ENCODE assay signal across 8 cellular contexts in genomic region chr4:40199999-40200880, GRCh38. TPM values are rescaled to one million over a fixed set of nuclear protein-coding genes. Genes with fewer than 3 reads are reported as not detected.
A peak's percentile ranks its signal among the peaks of the same experiment; 100 is the strongest.
DNase-seq lines count a peak whose midpoint lies in the region; ATAC-seq and TF ChIP-seq lines count a peak whose summit lies in the region.

No MANE protein-coding gene starts in this region.

- H3K4me3 ChIP-seq in PC-9 (no peak overlapping the region), rectal smooth muscle tissue (ENCODE audit: low read length) (peak overlapping the region; percentile 37)

- H3K79me2 ChIP-seq in PC-9 (ENCODE audit: low read depth) = no peaks in the 10 kb centered on the region

- no peak overlapping the region for H2AFZ ChIP-seq in PC-9

- no peak overlapping the region for H3K9ac ChIP-seq in rectal smooth muscle tissue (ENCODE audit: low read length)

- no peaks in the 10 kb centered on the region for H3K9me3 ChIP-seq in PC-9 (ENCODE audit: insufficient read depth, low read depth)

- intact Hi-C loops in PC-9 (cut with micrococcal nuclease; ENCODE audit: unreplicated experiment) = no loop called here

- no peak for TF ChIP-seq CTCF in PC-9 (conservative IDR thresholded peaks at IDR 0.05)

- H3K27ac Mint-ChIP-seq in activated naive CD4-positive, alpha-beta T cell treated with anti-CD3 and anti-CD28 coated beads, Interleukin-2, amount 10 ng/mL, durations not matched to agents 7 days and 5 days = peak overlapping the region; percentile 96

- peaks cover 41% of the 10 kb centered on the region for H3K4me1 Mint-ChIP-seq in activated naive CD4-positive, alpha-beta T cell treated with anti-CD3 and anti-CD28 coated beads, Interleukin-2, amount 10 ng/mL, durations not matched to agents 7 days and 5 days

- H3F3A ChIP-seq in PC-9 (ENCODE audit: insufficient read depth, low read depth) = no peaks in the 10 kb centered on the region

- BruUV-seq in PC-9 (replicated peaks; lab: Mats Ljungman, UMichigan) = no TSS peak

- no peaks in the 10 kb centered on the region for H3K9me3 Mint-ChIP-seq in activated naive CD4-positive, alpha-beta T cell treated with anti-CD3 and anti-CD28 coated beads, Interleukin-2, amount 10 ng/mL, durations not matched to agents 7 days and 5 days

- H3K27ac ChIP-seq in PC-9 = no peak overlapping the region
- H3K27ac ChIP-seq in rectal smooth muscle tissue (ENCODE audit: low read depth, low read length) = no peak overlapping the region

- CTCF ChIA-PET in PC-9 (lab: Charles Lee) = no interaction called here
- CTCF ChIA-PET in activated naive CD4-positive, alpha-beta T cell treated with anti-CD3 and anti-CD28 coated beads, Interleukin-2, amount 10 ng/mL, durations not matched to agents 7 days and 5 days (lab: Charles Lee) = interaction anchor here (0.7 to 2.0 kb wide), 10 partner anchors 8 to 125 kb away, joined by 3 to 12 read pairs (median 6); no protein-coding TSS in a partner anchor

- peaks cover 78% of the 10 kb centered on the region for H3K36me3 Mint-ChIP-seq in activated naive CD4-positive, alpha-beta T cell treated with anti-CD3 and anti-CD28 coated beads, Interleukin-2, amount 10 ng/mL, durations not matched to agents 7 days and 5 days

- H3K9me2 ChIP-seq in PC-9 (ENCODE audit: insufficient read depth) = no peaks in the 10 kb centered on the region

- DNase-seq in PC-9 (no peak), SW480 (ENCODE audit: low spot score) (no peak), kidney glomerular epithelial cell (lab: John Stamatoyannopoulos, UW) (no peak), cerebellum (ENCODE audit: low spot score) (no peak)
- peak; percentile 80 for DNase-seq in activated naive CD4-positive, alpha-beta T cell treated with anti-CD3 and anti-CD28 coated beads, Interleukin-2, amount 10 ng/mL, durations not matched to agents 7 days and 5 days

- peak overlapping the region; percentile 93 for H3K4me3 Mint-ChIP-seq in activated naive CD4-positive, alpha-beta T cell treated with anti-CD3 and anti-CD28 coated beads, Interleukin-2, amount 10 ng/mL, durations not matched to agents 7 days and 5 days

- peak; percentile 48 for ATAC-seq in GM18861 (IDR thresholded peaks at IDR 0.05; ENCODE audit: unreplicated experiment)
- ATAC-seq in HG02884 (IDR thresholded peaks at IDR 0.05; ENCODE audit: unreplicated experiment) = peak; percentile 52

- H3K27me3 Mint-ChIP-seq in activated naive CD4-positive, alpha-beta T cell treated with anti-CD3 and anti-CD28 coated beads, Interleukin-2, amount 10 ng/mL, durations not matched to agents 7 days and 5 days = no peaks in the 10 kb centered on the region

- POLR2A ChIA-PET in PC-9 (lab: Charles Lee; ENCODE audit: unreplicated experiment) = no interaction called here

- H3K4me2 ChIP-seq in PC-9 = 0 out of 2 replicates have a peak overlapping the region, but pooled peaks have one; percentile 11

- H3K27me3 ChIP-seq in PC-9 (ENCODE audit: insufficient read depth, low read depth) (no peaks in the 10 kb centered on the region), rectal smooth muscle tissue (ENCODE audit: control insufficient read depth, insufficient read depth, low read length) (no peaks in the 10 kb centered on the region)

- H3K4me1 ChIP-seq in PC-9 (replicated peaks; ENCODE audit: insufficient read depth) (peaks cover 8% of the 10 kb centered on the region; the same call in 1 of the 2 replicates), rectal smooth muscle tissue (ENCODE audit: control insufficient read depth, insufficient read depth, low read length) (no peaks in the 10 kb centered on the region)

- H3K36me3 ChIP-seq in PC-9 (ENCODE audit: low read depth) (no peaks in the 10 kb centered on the region), rectal smooth muscle tissue (ENCODE audit: control insufficient read depth, insufficient read depth, low read length) (peaks cover 2% of the 10 kb centered on the region)

- no peaks in the 10 kb centered on the region for H4K20me1 ChIP-seq in PC-9 (ENCODE audit: insufficient read depth)

RNA-seq across cellular contexts. Expression of gene RHOH, which starts 3.4 kb away (rescaled TPM):
- total RNA-seq in PC-9 (2021) (not detected in 2 replicates), cerebellum (0.18 TPM)
